ENCODE assay signal across 26 cellular contexts in the genomic region with DNA sequence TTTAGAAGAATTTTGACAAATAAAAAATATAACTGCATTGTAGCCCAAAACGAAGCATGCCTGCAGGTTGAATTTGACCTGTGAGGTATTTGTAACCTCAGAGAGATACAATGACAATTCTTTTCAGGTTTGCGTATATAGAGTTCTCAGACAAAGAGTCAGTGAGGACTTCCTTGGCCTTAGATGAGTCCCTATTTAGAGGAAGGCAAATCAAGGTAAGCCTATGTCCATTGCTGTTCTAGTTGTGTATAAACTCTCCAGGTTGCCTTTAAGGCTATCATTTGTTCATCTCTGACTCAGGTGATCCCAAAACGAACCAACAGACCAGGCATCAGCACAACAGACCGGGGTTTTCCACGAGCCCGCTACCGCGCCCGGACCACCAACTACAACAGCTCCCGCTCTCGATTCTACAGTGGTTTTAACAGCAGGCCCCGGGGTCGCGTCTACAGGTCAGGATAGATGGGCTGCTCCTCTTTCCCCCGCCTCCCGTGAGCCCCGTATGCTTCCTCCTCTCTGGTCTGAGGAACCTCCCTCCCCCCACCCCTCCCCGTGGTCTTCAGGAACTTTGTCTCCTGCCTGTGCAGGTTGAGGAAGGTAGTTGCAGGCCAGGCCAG. TPM values are rescaled to one million over a fixed set of nuclear protein-coding genes. Genes with fewer than 3 reads are reported as not detected.
A peak's percentile ranks its signal among the peaks of the same experiment; 100 is the strongest.
DNase-seq lines count a peak whose midpoint lies in the region; ATAC-seq, FAIRE-seq and TF ChIP-seq lines count a peak whose summit lies in the region.
"Had no signal": no experiment of that assay in that cellular context is flagged by ENCODE, and none has a peak within 500 bp of the region (broad histone marks: within the 10 kb centered on the region; RNA-seq: fewer than 3 reads in every experiment).

No MANE protein-coding gene starts in this region.

- POLR2A ChIA-PET in Caco-2 (lab: Charles Lee): no interaction called here

- no peaks in the 10 kb centered on the region for H3K27me3 Mint-ChIP-seq in activated T-cell treated with anti-CD3 and anti-CD28 coated beads, Interleukin-2, amount 50 U/mL, for 24 hours
- H3K27me3 Mint-ChIP-seq in activated T-cell treated with anti-CD3 and anti-CD28 coated beads, Interleukin-2, amount 50 U/mL, for 4 hours (ENCODE audit: low read depth): no peaks in the 10 kb centered on the region
- H3K27me3 Mint-ChIP-seq in nephron (ENCODE audit: low read depth) (no peaks in the 10 kb centered on the region), Caco-2 (ENCODE audit: insufficient read depth, unreplicated experiment) (no peaks in the 10 kb centered on the region)
- H3K27me3 Mint-ChIP-seq: memory B cell had no signal

- intact Hi-C loops in Caco-2 (cut with micrococcal nuclease; ENCODE audit: unreplicated experiment): loop anchor here (5.0 kb wide), 2 partner anchors 143 to 717 kb away; a partner anchor contains a TSS

- H3K9me3 ChIP-seq in Caco-2: no peaks in the 10 kb centered on the region
- H3K9me3 ChIP-seq: BE2C, gastrocnemius medialis, spleen, vagina had no signal

- CTCF ChIA-PET in Caco-2 (lab: Charles Lee): no interaction called here

- peaks cover 10% of the 10 kb centered on the region for H3K4me1 ChIP-seq in Caco-2

- H3K4me3 Mint-ChIP-seq in activated T-cell treated with anti-CD3 and anti-CD28 coated beads, Interleukin-2, amount 50 U/mL, for 24 hours: peak overlapping the region; percentile 94
- H3K4me3 Mint-ChIP-seq in activated T-cell treated with anti-CD3 and anti-CD28 coated beads, Interleukin-2, amount 50 U/mL, for 4 hours: no peak overlapping the region
- H3K4me3 Mint-ChIP-seq in nephron (peak overlapping the region; percentile 56 to 64 (median 62)), Caco-2 (ENCODE audit: unreplicated experiment) (no peak overlapping the region)

- peaks cover 2% of the 10 kb centered on the region for H3K36me3 ChIP-seq in Caco-2 (ENCODE audit: control insufficient read depth, insufficient read depth, low read length)

- peaks cover 37% of the 10 kb centered on the region for H3K4me1 Mint-ChIP-seq in activated T-cell treated with anti-CD3 and anti-CD28 coated beads, Interleukin-2, amount 50 U/mL, for 24 hours (ENCODE audit: low read depth)
- H3K4me1 Mint-ChIP-seq in activated T-cell treated with anti-CD3 and anti-CD28 coated beads, Interleukin-2, amount 50 U/mL, for 4 hours (ENCODE audit: low read depth): peaks cover 29% of the 10 kb centered on the region
- peaks cover 32% of the 10 kb centered on the region for H3K4me1 Mint-ChIP-seq in nephron
- H3K4me1 Mint-ChIP-seq in Caco-2 (ENCODE audit: low read depth, unreplicated experiment): peaks cover 17% of the 10 kb centered on the region

- H3K4me3 ChIP-seq in Caco-2 (ENCODE audit: low read depth, low read length): no peak overlapping the region
- H3K4me3 ChIP-seq: gastrocnemius medialis had no signal

- FAIRE-seq in GM12892 (lab: Jason Lieb, UNC): no peak
- FAIRE-seq: A204.1 had no signal

- peaks cover 61% of the 10 kb centered on the region for H3K36me3 Mint-ChIP-seq in activated T-cell treated with anti-CD3 and anti-CD28 coated beads, Interleukin-2, amount 50 U/mL, for 24 hours (ENCODE audit: low read depth)
- peaks cover 27% of the 10 kb centered on the region for H3K36me3 Mint-ChIP-seq in activated T-cell treated with anti-CD3 and anti-CD28 coated beads, Interleukin-2, amount 50 U/mL, for 4 hours (ENCODE audit: insufficient read depth)
- H3K36me3 Mint-ChIP-seq in nephron (ENCODE audit: low read depth): peaks cover 52% of the 10 kb centered on the region
- H3K36me3 Mint-ChIP-seq in Caco-2 (ENCODE audit: insufficient read depth, unreplicated experiment): peaks cover 75% of the 10 kb centered on the region

- no peak for TF ChIP-seq CTCF in VCaP (conservative IDR thresholded peaks at IDR 0.05)
- no peak for TF ChIP-seq CTCF in nephron (IDR thresholded peaks at IDR 0.05; ENCODE audit: unreplicated experiment in 3 of 3)
- no peak for TF ChIP-seq CTCF in Caco-2 (IDR thresholded peaks at IDR 0.05; ENCODE audit: insufficient read depth in 1 of 2, low read depth in 1 of 2, low read length in 1 of 2, severe bottlenecking in 1 of 2, unreplicated experiment in 1 of 2)

- no peak for TF ChIP-seq POLR2A in GM12892 (IDR thresholded peaks at IDR 0.05; ENCODE audit: low read depth, low read length)

- no peak for DNase-seq in activated T-cell treated with anti-CD3 and anti-CD28 coated beads, Interleukin-2, amount 50 U/mL, for 24 hours
- no peak for DNase-seq in activated T-cell treated with anti-CD3 and anti-CD28 coated beads, Interleukin-2, amount 50 U/mL, for 4 hours
- DNase-seq in GM12892 (ENCODE audit: insufficient read length) (no peak), Caco-2 (no peak)
- DNase-seq: activated CD4-positive, alpha-beta T cell treated with anti-CD3 and anti-CD28 coated beads for 4 hours; activated effector memory CD4-positive, alpha-beta T cell treated with anti-CD3 and anti-CD28 coated beads, Interleukin-2, amount 50 U/mL, for 16 hours; anterior cingulate cortex; BE2C; cerebellar nuclear complex; DMS 273 treated with DMSO at 0.1 percent for 48 hours; effector CD4-positive, alpha-beta T cell; gastrocnemius medialis; GF-D8; H9; kidney glomerular epithelial cell; NCI-H1417; NCI-H524 treated with DMSO at 0.1 percent for 48 hours; SHP77; spleen; stimulated activated CD4-positive, alpha-beta T cell treated with anti-CD3 and anti-CD28 coated beads, Interleukin-4, amount 100 ng/mL, for 4 hours had no signal

- no TSS peak for BruUV-seq in Caco-2 (replicated peaks; lab: Mats Ljungman, UMichigan)

- H3K9me3 Mint-ChIP-seq in activated T-cell treated with anti-CD3 and anti-CD28 coated beads, Interleukin-2, amount 50 U/mL, for 24 hours: no peaks in the 10 kb centered on the region
- no peaks in the 10 kb centered on the region for H3K9me3 Mint-ChIP-seq in activated T-cell treated with anti-CD3 and anti-CD28 coated beads, Interleukin-2, amount 50 U/mL, for 4 hours
- H3K9me3 Mint-ChIP-seq in nephron: no peaks in the 10 kb centered on the region
- H3K9me3 Mint-ChIP-seq in Caco-2 (ENCODE audit: unreplicated experiment): no peaks in the 10 kb centered on the region
- H3K9me3 Mint-ChIP-seq: H9, memory B cell had no signal

- no peak for ATAC-seq in activated T-cell treated with anti-CD3 and anti-CD28 coated beads, Interleukin-2, amount 50 U/mL, for 4 hours
- ATAC-seq: esophagus mucosa, gastrocnemius medialis had no signal

- no peaks in the 10 kb centered on the region for H3K27me3 ChIP-seq in Caco-2 (replicated peaks; ENCODE audit: control insufficient read depth, insufficient read depth, low read length)
- H3K27me3 ChIP-seq: BE2C, gastrocnemius medialis, spleen, vagina had no signal

- H3K27ac Mint-ChIP-seq in activated T-cell treated with anti-CD3 and anti-CD28 coated beads, Interleukin-2, amount 50 U/mL, for 24 hours: peak overlapping the region; percentile 96
- H3K27ac Mint-ChIP-seq in nephron (peak overlapping the region in 1 of 3 experiments; percentile 79), Caco-2 (ENCODE audit: unreplicated experiment) (no peak overlapping the region)
- H3K27ac Mint-ChIP-seq: memory B cell had no signal

- H3K27ac ChIP-seq in VCaP: 0 out of 2 replicates have a peak overlapping the region, but pooled peaks have one; percentile 94

RNA-seq across cellular contexts. Expression of a gene that starts 2.7 kb away (rescaled TPM):
- total RNA-seq in activated T-cell treated with anti-CD3 and anti-CD28 coated beads, Interleukin-2, amount 50 U/mL, for 4 hours: 100 to 1,000 TPM; 319 to 339 (median 333) TPM
- polyA plus RNA-seq in GM12892 (2012; ENCODE audit: missing spikeins): 136 TPM
- total RNA-seq in Caco-2 (2022): 196 and 202 TPM in 2 replicates

RNA-seq across cellular contexts. Expression of a gene that starts 17.3 kb away (rescaled TPM):
- under 1 TPM; 0.10 to 0.73 (median 0.40) TPM for total RNA-seq in activated T-cell treated with anti-CD3 and anti-CD28 coated beads, Interleukin-2, amount 50 U/mL, for 4 hours
- 11.7 TPM for polyA plus RNA-seq in GM12892 (2012; ENCODE audit: missing spikeins)
- total RNA-seq in Caco-2 (2022): 19.1 and 20.8 TPM in 2 replicates

RNA-seq across cellular contexts. Expression of a gene that starts 21.3 kb away (rescaled TPM):
- total RNA-seq in activated T-cell treated with anti-CD3 and anti-CD28 coated beads, Interleukin-2, amount 50 U/mL, for 4 hours: 1 to 10 TPM; 7.3 to 7.9 (median 7.8) TPM
- 19.0 TPM for polyA plus RNA-seq in GM12892 (2012; ENCODE audit: missing spikeins)
- 5.9 and 8.6 TPM in 2 replicates for total RNA-seq in Caco-2 (2022)

RNA-seq across cellular contexts. Expression of a gene that starts 28.7 kb away (rescaled TPM):
- total RNA-seq in activated T-cell treated with anti-CD3 and anti-CD28 coated beads, Interleukin-2, amount 50 U/mL, for 4 hours: 1 to 10 TPM; 2.0 to 2.4 (median 2.3) TPM
- not detected for polyA plus RNA-seq in GM12892 (2012; ENCODE audit: missing spikeins)
- 3.1 and 3.7 TPM in 2 replicates for total RNA-seq in Caco-2 (2022)

RNA-seq across cellular contexts. Expression of a gene that starts 38.0 kb away (rescaled TPM):
- 1 to 10 TPM; 5.8 to 8.4 (median 8.1) TPM for total RNA-seq in activated T-cell treated with anti-CD3 and anti-CD28 coated beads, Interleukin-2, amount 50 U/mL, for 4 hours
- polyA plus RNA-seq in GM12892 (2012; ENCODE audit: missing spikeins): 8.5 TPM
- total RNA-seq in Caco-2 (2022): 7.4 and 7.6 TPM in 2 replicates

Comparison
In these comparisons a context has a peak if more than half of its experiments do, and no peak if none do; other contexts are left out.
1. H3K4me3 Mint-ChIP-seq: peak in activated T-cell treated with anti-CD3 and anti-CD28 coated beads, Interleukin-2, amount 50 U/mL, for 24 hours (single experiment) and nephron (3 of 3); none in activated T-cell treated with anti-CD3 and anti-CD28 coated beads, Interleukin-2, amount 50 U/mL, for 4 hours (single experiment) and Caco-2 (single experiment).
2. RNA of a gene that starts 17.3 kb away (total RNA-seq): 19.1 to 20.8 TPM in Caco-2; 0.10 to 0.73 TPM in activated T-cell treated with anti-CD3 and anti-CD28 coated beads, Interleukin-2, amount 50 U/mL, for 4 hours; every median in the first group is over 10 times any median in the second.